In the genomic region with DNA sequence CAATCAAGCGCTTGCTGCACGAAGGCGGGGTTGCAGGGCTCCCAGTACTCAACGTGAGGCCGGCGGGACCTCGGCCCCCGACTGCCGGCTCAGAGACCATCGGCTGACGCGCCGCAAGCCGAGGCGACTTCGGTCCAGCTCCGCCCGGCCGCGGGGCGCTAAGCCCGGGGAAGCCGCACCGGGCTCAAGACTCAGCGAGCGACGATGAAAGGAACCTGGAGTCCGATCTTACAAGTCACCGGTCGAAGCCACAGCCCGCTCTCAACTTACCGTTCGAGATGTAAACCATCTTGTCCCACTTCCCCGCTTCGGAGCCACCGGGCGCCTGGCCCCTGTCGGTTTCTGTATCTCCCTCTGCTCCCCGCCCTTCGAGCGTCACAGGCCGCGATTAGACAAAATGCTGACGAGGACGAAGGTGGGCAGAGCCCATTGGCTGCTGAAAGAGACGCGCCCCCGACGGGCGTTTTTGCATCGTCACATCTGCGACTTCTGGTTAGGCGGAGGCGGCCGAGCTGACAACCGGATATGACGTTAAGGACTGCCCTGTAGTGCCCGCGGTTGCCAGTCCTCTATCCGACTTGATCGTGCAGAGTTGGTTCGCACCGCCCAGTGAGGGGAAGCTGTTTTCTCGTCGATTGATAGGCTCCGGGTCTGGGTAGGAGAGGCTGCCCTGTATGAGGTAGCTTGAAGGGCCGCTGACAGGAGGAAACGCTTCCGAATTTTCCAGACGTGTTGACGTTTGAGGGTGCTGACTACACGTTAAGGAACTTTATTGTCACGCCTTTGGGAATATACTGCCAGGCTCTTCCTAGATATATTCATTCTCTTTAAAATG, we compare ENCODE assay signal across 8 cellular contexts. TPM values are rescaled to one million over a fixed set of nuclear protein-coding genes. Genes with fewer than 3 reads are reported as not detected.
DNase-seq lines count a peak whose midpoint lies in the region; ATAC-seq and TF ChIP-seq lines count a peak whose summit lies in the region.

SELENOK (minus strand) TSS at position 360 of the 835 bp plus-strand sequence.

- H3K4me3 Mint-ChIP-seq in natural killer cell, result peak within 1 kb of the TSS; percentile 99

- peaks cover 41% of the 10 kb centered on the region in 2 donors for H3K4me1 Mint-ChIP-seq in natural killer cell

- peaks cover 6 to 21% of the 10 kb centered on the region in 2 donors for H3K27me3 Mint-ChIP-seq in natural killer cell (ENCODE audit: low read depth in 2 of 2)

- intact Hi-C loops in natural killer cell (cut with micrococcal nuclease), result loop anchor here (1.0 to 5.0 kb wide), 2 partner anchors 8 to 544 kb away; partner anchors contain the start of gene DCP1A

- no peak for TF ChIP-seq CTCF in natural killer cell (IDR thresholded peaks at IDR 0.05)

- peaks cover 0 to 2% of the 10 kb centered on the region in 2 donors for H3K9me3 Mint-ChIP-seq in natural killer cell

- H3K36me3 ChIP-seq in H7 (replicated peaks; ENCODE audit: control insufficient read depth, insufficient read depth, low read length), result peaks cover 2% of the 10 kb centered on the region

- H3K27me3 ChIP-seq in H7 (ENCODE audit: control insufficient read depth, insufficient read depth, low read length), result no peaks in the 10 kb centered on the region; the same call in 1 of the 2 replicates

- peak; percentile 92 to 97 (median 92) for ATAC-seq in natural killer cell

- H3K4me3 ChIP-seq in H7 (ENCODE audit: insufficient read depth, low read depth, low read length), result peak within 1 kb of the TSS; percentile 95

- H3K36me3 Mint-ChIP-seq in natural killer cell, result no peaks in the 10 kb centered on the region

- H3K27ac Mint-ChIP-seq in natural killer cell, result peak within 1 kb of the TSS; percentile 96 to 99

- DNase-seq in ELF-1 (ENCODE audit: low read depth, low spot score) (peak; percentile 100), H7 (peak; percentile 89), M059J (ENCODE audit: low read depth) (peak; percentile 96), SHP77 (lab: John Stamatoyannopoulos, UW) (peak; percentile 99), fibroblast of peridontal ligament (ENCODE audit: extremely low read depth) (peak; percentile 99), natural killer cell (peak; percentile 95)
- peak; percentile 95 for DNase-seq in activated effector memory CD4-positive, alpha-beta T cell treated with Interleukin-2 at 50 U/mL for 16 hours
- DNase-seq in stimulated activated naive CD4-positive, alpha-beta T cell treated with Interleukin-2 at 50 U/mL for 16 hours (lab: John Stamatoyannopoulos, UW), result peak; percentile 98

RNA-seq across cellular contexts. Expression of gene SELENOK, which starts in this region (rescaled TPM):
- total RNA-seq in H7 (2014; rRNA removed; shearing (Covaris generic)), result 44.1 and 52.6 TPM in 2 replicates
- total RNA-seq in M059J (2014; rRNA removed; shearing (Covaris generic)), result 56.1 and 67.0 TPM in 2 replicates
- total RNA-seq in natural killer cell, result 100 to 1,000 TPM in 1 of 3 donors, 10 to 100 TPM in 2; 79.2 to 116 (median 95.4) TPM

Comparison
In these comparisons a context has a peak if more than half of its experiments do, and no peak if none do; other contexts are left out.
1. Peak in every context shown above with its lines: DNase-seq, ATAC-seq and H3K4me3 ChIP-seq.